1 cellular context compared by ENCODE assay signal in genomic region chr15:44726136-44726535, GRCh38.
TF ChIP-seq lines count a peak whose summit lies in the region.

No MANE protein-coding gene starts in this region.

TF ChIP-seq in H1, 55 proteins besides CTCF, POLR2A, EP300 and RAD21 (continued from another document):
- TF ChIP-seq POU5F1 (IDR thresholded peaks at IDR 0.05; ENCODE audit: low read depth, low read length) = no peak
- TF ChIP-seq RFX5 (IDR thresholded peaks at IDR 0.05; ENCODE audit: borderline replicate concordance, low read depth, low read length) = no peak
- TF ChIP-seq EZH2 (IDR thresholded peaks at IDR 0.05; ENCODE audit: low read depth, low read length, severe bottlenecking) = no peak
- TF ChIP-seq HDAC2 (IDR thresholded peaks at IDR 0.05; ENCODE audit: borderline replicate concordance in 1 of 2, low read depth in 2 of 2, low read length in 2 of 2) = no peak
- no peak for TF ChIP-seq ASH2L (IDR thresholded peaks at IDR 0.05; ENCODE audit: low read length)
- TF ChIP-seq NRF1 (IDR thresholded peaks at IDR 0.05; ENCODE audit: low read depth, low read length) = no peak
- TF ChIP-seq SP4 (IDR thresholded peaks at IDR 0.05; ENCODE audit: low read length) = no peak
- no peak for TF ChIP-seq SIN3A (conservative IDR thresholded peaks at IDR 0.05 in 1 of 2, IDR thresholded peaks at IDR 0.05 in 1 of 2; ENCODE audit: low read depth in 1 of 2, low read length in 2 of 2)
